Comparison of ENCODE assay signal across 14 cellular contexts in the genomic region with DNA sequence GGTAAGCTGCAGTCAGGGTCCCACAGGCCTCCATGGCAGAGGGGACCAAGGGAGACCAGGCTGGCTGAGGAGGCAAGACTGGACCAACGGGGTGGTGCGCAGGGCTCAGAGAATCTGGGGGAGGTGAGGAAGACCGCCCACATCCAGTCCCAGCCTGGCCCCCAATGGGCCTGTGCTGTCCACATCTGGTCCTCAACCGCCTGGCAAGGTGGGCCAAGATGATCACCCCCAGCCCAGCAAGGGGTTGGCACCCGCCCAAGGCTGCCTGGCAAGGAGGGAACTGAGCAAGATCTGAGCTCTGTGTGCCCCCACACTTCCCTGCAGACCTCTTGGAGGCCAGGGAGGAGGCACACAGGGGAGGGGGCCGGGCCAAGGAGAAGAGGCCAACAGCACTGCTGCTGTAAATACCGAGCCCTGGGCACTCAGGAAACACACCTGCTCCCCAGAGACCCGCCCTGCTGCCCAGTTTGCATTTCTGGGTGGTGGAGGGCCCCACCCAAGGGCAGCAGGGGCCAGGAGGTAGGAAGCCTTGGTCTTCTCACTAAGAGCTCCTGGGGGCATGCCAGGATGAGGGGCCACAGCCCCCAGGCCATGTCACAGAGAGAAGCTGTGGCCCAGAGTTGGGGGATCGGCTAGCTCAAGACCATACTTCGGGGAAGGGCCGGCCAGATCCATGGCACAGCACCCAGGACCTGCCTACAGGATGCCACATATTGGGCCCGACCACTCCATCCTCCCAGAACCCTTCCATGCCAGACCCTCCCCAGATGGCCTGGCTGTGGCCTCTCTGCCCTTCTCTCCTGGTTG.
DNase-seq lines count a peak whose midpoint lies in the region; ATAC-seq and TF ChIP-seq lines count a peak whose summit lies in the region.
"Had no signal": no experiment of that assay in that cellular context is flagged by ENCODE, and none has a peak within 500 bp of the region (broad histone marks: within the 10 kb centered on the region; RNA-seq: fewer than 3 reads in every experiment).

No MANE protein-coding gene starts in this region.

- H3K4me1 Mint-ChIP-seq in progenitor cell of endocrine pancreas (ENCODE audit: low read depth) = peaks cover 40% of the 10 kb centered on the region

- H2AFZ ChIP-seq in hepatocyte (no peak overlapping the region), neuronal stem cell (ENCODE audit: low read length) (no peak overlapping the region)

- H3K27ac Mint-ChIP-seq in progenitor cell of endocrine pancreas = no peak overlapping the region

- H2BK12ac ChIP-seq in neuronal stem cell (ENCODE audit: low read length) = no peak overlapping the region

- peak overlapping the region; percentile 25 for H3K18ac ChIP-seq in neuronal stem cell (ENCODE audit: low read length)

- H3K36me3 Mint-ChIP-seq in progenitor cell of endocrine pancreas (ENCODE audit: insufficient read depth) = peaks cover 12% of the 10 kb centered on the region

- H3K4me2 ChIP-seq in hepatocyte (peak overlapping the region; percentile 23), neuronal stem cell (ENCODE audit: insufficient read depth, low read length, poor library complexity, severe bottlenecking) (no peak overlapping the region)

- no peak overlapping the region for H3K14ac ChIP-seq in neuronal stem cell (ENCODE audit: low read length)

- H2BK120ac ChIP-seq in neuronal stem cell (ENCODE audit: low read depth, low read length) = no peak overlapping the region

- peaks cover 4% of the 10 kb centered on the region for H3K36me3 ChIP-seq in left ventricle myocardium inferior
- no peaks in the 10 kb centered on the region for H3K36me3 ChIP-seq in hepatocyte (replicated peaks; ENCODE audit: insufficient read depth, low read depth)
- H3K36me3 ChIP-seq in neuronal stem cell (replicated peaks in 1 of 2; ENCODE audit: control insufficient read depth in 2 of 2, insufficient read depth in 2 of 2, low read length in 2 of 2) = peaks cover 10 to 63% of the 10 kb centered on the region in 2 donors
- H3K36me3 ChIP-seq: suprapubic skin had no signal

- H3K27me3 ChIP-seq in left ventricle myocardium inferior (ENCODE audit: low read depth) (no peaks in the 10 kb centered on the region), hepatocyte (no peaks in the 10 kb centered on the region), neuronal stem cell (ENCODE audit: control insufficient read depth in 3 of 3, insufficient read depth in 3 of 3, low read depth in 1 of 3, low read length in 3 of 3) (peaks cover 0 to 2% (median 0%) of the 10 kb centered on the region in 3 experiments)
- H3K27me3 ChIP-seq: suprapubic skin had no signal

- TF ChIP-seq CTCF in left ventricle myocardium inferior (IDR thresholded peaks at IDR 0.05; ENCODE audit: borderline replicate concordance) (no peak), hepatocyte (IDR thresholded peaks at IDR 0.05; ENCODE audit: poor library complexity) (no peak), progenitor cell of endocrine pancreas (IDR thresholded peaks at IDR 0.05; ENCODE audit: unreplicated experiment) (no peak)

- no peak overlapping the region for H3K4me3 Mint-ChIP-seq in progenitor cell of endocrine pancreas (ENCODE audit: low read depth)

- H3K9ac ChIP-seq in neuronal stem cell (ENCODE audit: low read depth, low read length, poor library complexity) = no peak overlapping the region

- H3K4me3 ChIP-seq in left ventricle myocardium inferior (no peak overlapping the region), hepatocyte (no peak overlapping the region), neuronal stem cell (ENCODE audit: low read length in 2 of 2) (no peak overlapping the region)
- H3K4me3 ChIP-seq: suprapubic skin had no signal

- no peak overlapping the region for H4K91ac ChIP-seq in neuronal stem cell (ENCODE audit: low read depth, low read length, poor library complexity)

- peaks cover 96% of the 10 kb centered on the region for H3K79me2 ChIP-seq in hepatocyte

- peaks cover 95% of the 10 kb centered on the region for H3K4me1 ChIP-seq in left ventricle myocardium inferior
- H3K4me1 ChIP-seq in hepatocyte (ENCODE audit: insufficient read depth) = peaks cover 88% of the 10 kb centered on the region
- H3K4me1 ChIP-seq in neuronal stem cell (ENCODE audit: control insufficient read depth in 2 of 2, insufficient read depth in 1 of 2, low read depth in 1 of 2, low read length in 2 of 2) = peaks cover 24 to 45% of the 10 kb centered on the region in 2 donors

- H3K27me3 Mint-ChIP-seq in progenitor cell of endocrine pancreas = no peaks in the 10 kb centered on the region

- H4K8ac ChIP-seq in neuronal stem cell (ENCODE audit: low read depth, low read length) = no peak overlapping the region

- no peak overlapping the region for H2AK5ac ChIP-seq in neuronal stem cell (ENCODE audit: low read depth, low read length)

- DNase-seq in left ventricle myocardium inferior = peak; percentile 26
- DNase-seq in Right ventricle myocardium superior = no peak
- no peak for DNase-seq in hepatocyte (ENCODE audit: low spot score)
- no peak for DNase-seq in neuronal stem cell (ENCODE audit: low spot score)
- no peak for DNase-seq in COLO829 (ENCODE audit: low spot score)
- no peak for DNase-seq in Ammon's horn (ENCODE audit: low spot score)
- DNase-seq in C1 segment of cervical spinal cord (lab: John Stamatoyannopoulos, UW) = no peak
- no peak for DNase-seq in progenitor cell of endocrine pancreas (ENCODE audit: low spot score, unreplicated experiment)
- DNase-seq: ACHN; activated naive CD4-positive, alpha-beta T cell treated with Interleukin-2 at 50 U/mL for 16 hours; DMS53; NCI-H2171 had no signal

- H3K9me2 ChIP-seq in hepatocyte (replicated peaks; ENCODE audit: insufficient read depth) = no peaks in the 10 kb centered on the region

- H3K9me3 ChIP-seq in left ventricle myocardium inferior (replicated peaks) = no peaks in the 10 kb centered on the region
- H3K9me3 ChIP-seq in hepatocyte (ENCODE audit: low read depth) = no peaks in the 10 kb centered on the region
- H3K9me3 ChIP-seq in neuronal stem cell (replicated peaks in 1 of 2; ENCODE audit: control insufficient read depth in 2 of 2, insufficient read depth in 1 of 2, low read depth in 1 of 2, low read length in 2 of 2) = no peaks in the 10 kb centered on the region
- H3K9me3 ChIP-seq: suprapubic skin had no signal

- no peak overlapping the region for H3K4ac ChIP-seq in neuronal stem cell (ENCODE audit: low read length)

- no peaks in the 10 kb centered on the region for H3K9me3 Mint-ChIP-seq in progenitor cell of endocrine pancreas (ENCODE audit: low read depth)

- H2BK5ac ChIP-seq in neuronal stem cell (ENCODE audit: low read length) = peak overlapping the region; percentile 32

- H3K23ac ChIP-seq in neuronal stem cell (ENCODE audit: low read depth, low read length, poor library complexity) = no peak overlapping the region

- peaks cover 30% of the 10 kb centered on the region for H3K79me1 ChIP-seq in neuronal stem cell (ENCODE audit: low read depth, low read length)

- peaks cover 89% of the 10 kb centered on the region for H4K20me1 ChIP-seq in hepatocyte (ENCODE audit: insufficient read depth, poor library complexity, severe bottlenecking)

- H2BK15ac ChIP-seq in neuronal stem cell (ENCODE audit: low read length) = no peak overlapping the region

- 97% methylated on average over 12 of the region's 12 CpGs for WGBS in hepatocyte (ENCODE audit: low lambda C conversion rate, missing lambda C conversion rate)
- no CpG with 5 or more reads among the region's 12 CpGs for WGBS in neuronal stem cell (ENCODE audit: extremely low coverage in 2 of 2, insufficient read length in 2 of 2, insufficient replicate concordance in 1 of 2), 2 donors

- peak overlapping the region; percentile 90 for H3K27ac ChIP-seq in left ventricle myocardium inferior (replicated peaks)
- peak overlapping the region; percentile 91 for H3K27ac ChIP-seq in hepatocyte
- H3K27ac ChIP-seq in neuronal stem cell (replicated peaks; ENCODE audit: low read length) = no peak overlapping the region
- H3K27ac ChIP-seq: suprapubic skin had no signal

- ATAC-seq in Right ventricle myocardium superior (ENCODE audit: poor library complexity) = no peak
- ATAC-seq: sciatic nerve had no signal

- intact Hi-C loops in left ventricle myocardium inferior (cut with micrococcal nuclease) (no loop called here), Right ventricle myocardium superior (cut with DNase I) (no loop called here)
